In genomic region chrX:43661521-43662240, GRCh38 we compare ENCODE assay signal across 1 cellular context.
TF ChIP-seq lines count a peak whose summit lies in the region.

No MANE protein-coding gene starts in this region.

TF ChIP-seq in HepG2, 621 proteins besides CTCF, POLR2A, EP300 and RAD21 (continued from another document):
- TF ChIP-seq RERE (CRISPR knock-in tag; IDR thresholded peaks at IDR 0.05; ENCODE audit: low read depth) (no peak), ZNF567 (CRISPR knock-in tag; IDR thresholded peaks at IDR 0.05; ENCODE audit: borderline replicate concordance) (no peak), PITX1 (CRISPR knock-in tag; IDR thresholded peaks at IDR 0.05) (no peak), ZNF841 (CRISPR knock-in tag; IDR thresholded peaks at IDR 0.05; ENCODE audit: borderline replicate concordance) (no peak), ZNF362 (CRISPR knock-in tag; IDR thresholded peaks at IDR 0.05; ENCODE audit: borderline replicate concordance) (no peak), HDAC2 (CRISPR knock-in tag; IDR thresholded peaks at IDR 0.05) (no peak), GABPA (IDR thresholded peaks at IDR 0.05; ENCODE audit: low read depth, low read length) (no peak), GABPA (CRISPR knock-in tag; IDR thresholded peaks at IDR 0.05; ENCODE audit: low read depth) (no peak), HMGXB3 (CRISPR knock-in tag; IDR thresholded peaks at IDR 0.05; ENCODE audit: borderline replicate concordance) (no peak), ZNF30 (CRISPR knock-in tag; IDR thresholded peaks at IDR 0.05) (no peak), ZNF570 (CRISPR knock-in tag; IDR thresholded peaks at IDR 0.05; ENCODE audit: borderline replicate concordance) (no peak), ISL2 (CRISPR knock-in tag; IDR thresholded peaks at IDR 0.05) (no peak)
